ENCODE assay signal across 21 cellular contexts in the genomic region with DNA sequence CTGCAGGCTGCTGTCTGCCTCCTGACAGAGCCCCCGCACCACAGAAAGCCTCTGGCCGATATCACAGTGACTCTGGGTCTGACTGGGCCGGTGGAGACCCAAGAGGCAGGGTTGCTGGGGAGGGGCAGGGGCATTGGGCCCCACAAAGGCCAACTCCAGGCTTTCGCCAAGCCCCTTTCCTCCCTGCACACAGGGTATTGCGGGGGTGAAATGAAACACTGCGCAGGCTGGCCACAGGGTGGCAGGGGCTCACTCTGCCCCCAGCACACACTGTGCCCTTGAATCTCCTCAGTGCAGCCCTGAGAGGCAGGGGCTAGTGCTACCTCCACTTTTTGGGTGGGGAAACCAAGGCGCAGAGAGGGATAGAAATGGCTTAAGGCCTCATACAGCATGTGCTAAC. TPM values are rescaled to one million over a fixed set of nuclear protein-coding genes. Genes with fewer than 3 reads are reported as not detected.
"Had no signal": no experiment of that assay in that cellular context is flagged by ENCODE, and none has a peak within 500 bp of the region (broad histone marks: within the 10 kb centered on the region; RNA-seq: fewer than 3 reads in every experiment).

No MANE protein-coding gene starts in this region.

- H3K36me3 Mint-ChIP-seq: activated naive CD8-positive, alpha-beta T cell; natural killer cell had no signal

- H3K4me3 Mint-ChIP-seq: activated CD4-positive, alpha-beta T cell treated with anti-CD3 and anti-CD28 coated beads for 36 hours; activated CD8-positive, alpha-beta T cell treated with anti-CD3 and anti-CD28 coated beads for 36 hours; activated naive CD8-positive, alpha-beta T cell; activated T-cell treated with anti-CD3 and anti-CD28 coated beads, Interleukin-2, amount 50 U/mL, for 4 hours; natural killer cell; stimulated activated naive CD8-positive, alpha-beta T cell treated with anti-CD3 and anti-CD28 coated beads, Interleukin-15, amount 100 ng/mL, for 72 hours had no signal

- H3K27ac ChIP-seq: body of pancreas, psoas muscle, thoracic aorta, upper lobe of right lung had no signal

- H3K4me3 ChIP-seq: body of pancreas, psoas muscle, thoracic aorta, upper lobe of right lung had no signal

- H3K27ac Mint-ChIP-seq: activated CD4-positive, alpha-beta T cell treated with anti-CD3 and anti-CD28 coated beads for 36 hours; activated CD8-positive, alpha-beta T cell treated with anti-CD3 and anti-CD28 coated beads for 36 hours; activated naive CD8-positive, alpha-beta T cell; natural killer cell; stimulated activated naive CD8-positive, alpha-beta T cell treated with anti-CD3 and anti-CD28 coated beads, Interleukin-15, amount 100 ng/mL, for 72 hours had no signal

- DNase-seq: activated CD4-positive, alpha-beta T cell treated with anti-CD3 and anti-CD28 coated beads for 36 hours; activated CD8-positive, alpha-beta T cell treated with anti-CD3 and anti-CD28 coated beads for 36 hours; activated gamma-delta T cell; activated T-cell treated with anti-CD3 and anti-CD28 coated beads, Interleukin-2, amount 50 U/mL, for 4 hours; amniotic stem cell; body of pancreas; caudate nucleus; hypothalamus; mesendoderm; natural killer cell; nucleus accumbens; stimulated activated naive CD8-positive, alpha-beta T cell treated with anti-CD3 and anti-CD28 coated beads, Interleukin-15, amount 100 ng/mL, for 72 hours; upper lobe of right lung had no signal

- H3K4me1 Mint-ChIP-seq: natural killer cell had no signal

- H3K36me3 ChIP-seq: esophagus muscularis mucosa, thoracic aorta, upper lobe of right lung had no signal

- ATAC-seq: activated CD4-positive, alpha-beta T cell treated with anti-CD3 and anti-CD28 coated beads for 36 hours; activated CD8-positive, alpha-beta T cell treated with anti-CD3 and anti-CD28 coated beads for 36 hours; activated T-cell treated with anti-CD3 and anti-CD28 coated beads, Interleukin-2, amount 50 U/mL, for 4 hours; body of pancreas; natural killer cell; psoas muscle; sciatic nerve; stimulated activated naive CD8-positive, alpha-beta T cell treated with anti-CD3 and anti-CD28 coated beads, Interleukin-15, amount 100 ng/mL, for 72 hours; upper lobe of right lung had no signal

- H3K4me1 ChIP-seq: body of pancreas, psoas muscle, upper lobe of right lung had no signal

- H3K27me3 ChIP-seq: body of pancreas had no signal

- H3K9me3 ChIP-seq: body of pancreas, psoas muscle, thoracic aorta, upper lobe of right lung had no signal

- H3K9me3 Mint-ChIP-seq: activated CD8-positive, alpha-beta T cell treated with anti-CD3 and anti-CD28 coated beads for 36 hours; activated T-cell treated with anti-CD3 and anti-CD28 coated beads, Interleukin-2, amount 50 U/mL, for 4 hours; natural killer cell; stimulated activated naive CD8-positive, alpha-beta T cell treated with anti-CD3 and anti-CD28 coated beads, Interleukin-15, amount 100 ng/mL, for 72 hours had no signal

RNA-seq across cellular contexts. Expression of gene BARX1, which starts 44.6 kb away (rescaled TPM):
- total RNA-seq: activated T-cell treated with anti-CD3 and anti-CD28 coated beads, Interleukin-2, amount 50 U/mL, for 4 hours; glomerular endothelial cell; kidney epithelial cell; liver; natural killer cell; psoas muscle; sciatic nerve; thoracic aorta; upper lobe of right lung had no signal
- polyA plus RNA-seq: liver, psoas muscle had no signal
